Comparison of ENCODE assay signal across 9 cellular contexts in genomic region chr19:17328517-17329060, GRCh38.
A peak's percentile ranks its signal among the peaks of the same experiment; 100 is the strongest.
DNase-seq lines count a peak whose midpoint lies in the region; ATAC-seq, FAIRE-seq and TF ChIP-seq lines count a peak whose summit lies in the region.
"Had no signal": no experiment of that assay in that cellular context is flagged by ENCODE, and none has a peak within 500 bp of the region (broad histone marks: within the 10 kb centered on the region; RNA-seq: fewer than 3 reads in every experiment).

No MANE protein-coding gene starts in this region.

- DNase-seq in GM10266 (ENCODE audit: extremely low spot score) (peak; percentile 51), RWPE1 (ENCODE audit: low spot score) (no peak), caudate nucleus (lab: John Stamatoyannopoulos, UW) (no peak), RCC 7860 (ENCODE audit: low spot score) (no peak), DMS79 treated with DMSO at 0.1 percent for 48 hours (lab: John Stamatoyannopoulos, UW) (no peak)
- peak in 2 of 3 donors; percentile 11 to 26 for DNase-seq in effector memory CD4-positive, alpha-beta T cell

- no peaks in the 10 kb centered on the region for H3K27me3 ChIP-seq in effector memory CD4-positive, alpha-beta T cell (replicated peaks; ENCODE audit: control insufficient read depth, insufficient read depth, low read length, poor library complexity, severe bottlenecking)
- H3K27me3 ChIP-seq in neutrophil = peaks cover 93% of the 10 kb centered on the region

- H3K4me3 ChIP-seq in effector memory CD4-positive, alpha-beta T cell (ENCODE audit: insufficient read depth, low read depth, low read length, poor library complexity, severe bottlenecking) = peak overlapping the region; percentile 65
- H3K4me3 ChIP-seq in neutrophil (ENCODE audit: low read depth in 1 of 2, low read length in 1 of 2) = peak overlapping the region; percentile 56 to 67

- peak overlapping the region; percentile 97 for H3K27ac ChIP-seq in RWPE1
- H3K27ac ChIP-seq in effector memory CD4-positive, alpha-beta T cell (ENCODE audit: insufficient read depth, low read length, poor library complexity, severe bottlenecking) = peak overlapping the region; percentile 68
- no peak overlapping the region for H3K27ac ChIP-seq in neutrophil
- H3K27ac ChIP-seq in caudate nucleus (ENCODE audit: low read depth, low read length) = no peak overlapping the region

- H3K4me1 ChIP-seq in effector memory CD4-positive, alpha-beta T cell (ENCODE audit: control insufficient read depth, insufficient read depth, low read length, poor library complexity, severe bottlenecking) = peaks cover 14% of the 10 kb centered on the region
- peaks cover 14 to 19% of the 10 kb centered on the region in 2 experiments for H3K4me1 ChIP-seq in neutrophil (ENCODE audit: control insufficient read depth in 1 of 2, insufficient read depth in 1 of 2, low read depth in 1 of 2, low read length in 1 of 2)

- ATAC-seq in HG03039 (IDR thresholded peaks at IDR 0.05; ENCODE audit: unreplicated experiment) = no peak

- CTCF ChIA-PET in RWPE1 (lab: Yijun Ruan, JAX) = no interaction called here

- no peaks in the 10 kb centered on the region for H3K9me3 ChIP-seq in effector memory CD4-positive, alpha-beta T cell (ENCODE audit: control insufficient read depth, low read length)
- no peaks in the 10 kb centered on the region for H3K9me3 ChIP-seq in neutrophil

- no peak for FAIRE-seq in RCC 7860 (lab: Jason Lieb, UNC)
- FAIRE-seq: islet of Langerhans had no signal

- POLR2A ChIA-PET in RWPE1 (lab: Yijun Ruan, JAX; ENCODE audit: low non-redundant PET) = no interaction called here

- H3K36me3 ChIP-seq in effector memory CD4-positive, alpha-beta T cell (ENCODE audit: control insufficient read depth, insufficient read depth, low read length) = no peaks in the 10 kb centered on the region
- no peaks in the 10 kb centered on the region for H3K36me3 ChIP-seq in neutrophil

- TF ChIP-seq CTCF in GM10266 (IDR thresholded peaks at IDR 0.05; ENCODE audit: control insufficient read depth, insufficient read depth, low read depth, missing control alignments) (no peak), RWPE1 (conservative IDR thresholded peaks at IDR 0.05; ENCODE audit: low read depth) (no peak), neutrophil (IDR thresholded peaks at IDR 0.05) (no peak)

Comparison
In these comparisons a context has a peak if more than half of its experiments do, and no peak if none do; other contexts are left out.
1. DNase-seq: peak in GM10266 (single experiment) and effector memory CD4-positive, alpha-beta T cell (2 of 3); none in RWPE1 (single experiment), caudate nucleus (0 of 61), RCC 7860 (single experiment) and DMS79 treated with DMSO at 0.1 percent for 48 hours (single experiment).
2. H3K27ac ChIP-seq: peak in RWPE1 (single experiment) and effector memory CD4-positive, alpha-beta T cell (single experiment); none in neutrophil (single experiment) and caudate nucleus (single experiment).